ENCODE assay signal across 1 cellular context in genomic region chr1:15847893-15848142, GRCh38.
TF ChIP-seq lines count a peak whose summit lies in the region.

No MANE protein-coding gene starts in this region.

TF ChIP-seq in GM12878, 131 proteins besides CTCF, POLR2A, EP300 and RAD21:
- TF ChIP-seq MTA2 (IDR thresholded peaks at IDR 0.05; ENCODE audit: low read depth) (no peak), TCF7 (IDR thresholded peaks at IDR 0.05; ENCODE audit: borderline replicate concordance) (no peak), YY1 (IDR thresholded peaks at IDR 0.05; ENCODE audit: low read depth, low read length) (peak; percentile 15; the same call in 1 of the 2 replicates), RCOR1 (conservative IDR thresholded peaks at IDR 0.05; ENCODE audit: low read depth, low read length) (no peak), ESRRA (IDR thresholded peaks at IDR 0.05; ENCODE audit: low read length) (no peak), KAT2A (conservative IDR thresholded peaks at IDR 0.05; ENCODE audit: control insufficient read depth, low read depth, low read length) (no peak), SPI1 (IDR thresholded peaks at IDR 0.05; ENCODE audit: borderline replicate concordance, insufficient read depth, low read depth, low read length) (no peak), NFIC (IDR thresholded peaks at IDR 0.05; ENCODE audit: low read depth, low read length) (no peak), BCLAF1 (IDR thresholded peaks at IDR 0.05) (no peak), ZNF384 (IDR thresholded peaks at IDR 0.05; ENCODE audit: borderline replicate concordance, low read depth, low read length) (no peak), ASH2L (IDR thresholded peaks at IDR 0.05; ENCODE audit: borderline replicate concordance, low read depth) (no peak), IKZF1 (conservative IDR thresholded peaks at IDR 0.05) (peak; percentile 2; the same call in 1 of the 2 replicates), DPF2 (IDR thresholded peaks at IDR 0.05) (peak; percentile 65; the same call in 1 of the 2 replicates), ZNF217 (IDR thresholded peaks at IDR 0.05) (no peak), STAT3 (IDR thresholded peaks at IDR 0.05; ENCODE audit: low read depth, low read length) (no peak), PKNOX1 (IDR thresholded peaks at IDR 0.05) (peak; percentile 36), SUZ12 (IDR thresholded peaks at IDR 0.05; ENCODE audit: unreplicated experiment) (no peak), MYB (IDR thresholded peaks at IDR 0.05; ENCODE audit: borderline replicate concordance, low read depth, low read length) (no peak)
- TF ChIP-seq, protein P1, sequence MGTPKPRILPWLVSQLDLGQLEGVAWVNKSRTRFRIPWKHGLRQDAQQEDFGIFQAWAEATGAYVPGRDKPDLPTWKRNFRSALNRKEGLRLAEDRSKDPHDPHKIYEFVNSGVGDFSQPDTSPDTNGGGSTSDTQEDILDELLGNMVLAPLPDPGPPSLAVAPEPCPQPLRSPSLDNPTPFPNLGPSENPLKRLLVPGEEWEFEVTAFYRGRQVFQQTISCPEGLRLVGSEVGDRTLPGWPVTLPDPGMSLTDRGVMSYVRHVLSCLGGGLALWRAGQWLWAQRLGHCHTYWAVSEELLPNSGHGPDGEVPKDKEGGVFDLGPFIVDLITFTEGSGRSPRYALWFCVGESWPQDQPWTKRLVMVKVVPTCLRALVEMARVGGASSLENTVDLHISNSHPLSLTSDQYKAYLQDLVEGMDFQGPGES (IDR thresholded peaks at IDR 0.05), result no peak
- TF ChIP-seq, protein P2, sequence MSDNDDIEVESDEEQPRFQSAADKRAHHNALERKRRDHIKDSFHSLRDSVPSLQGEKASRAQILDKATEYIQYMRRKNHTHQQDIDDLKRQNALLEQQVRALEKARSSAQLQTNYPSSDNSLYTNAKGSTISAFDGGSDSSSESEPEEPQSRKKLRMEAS (IDR thresholded peaks at IDR 0.05; ENCODE audit: low read depth, low read length), result 0 out of 2 replicates have a peak, but pooled peaks have one; percentile 0
- TF ChIP-seq, protein P3, sequence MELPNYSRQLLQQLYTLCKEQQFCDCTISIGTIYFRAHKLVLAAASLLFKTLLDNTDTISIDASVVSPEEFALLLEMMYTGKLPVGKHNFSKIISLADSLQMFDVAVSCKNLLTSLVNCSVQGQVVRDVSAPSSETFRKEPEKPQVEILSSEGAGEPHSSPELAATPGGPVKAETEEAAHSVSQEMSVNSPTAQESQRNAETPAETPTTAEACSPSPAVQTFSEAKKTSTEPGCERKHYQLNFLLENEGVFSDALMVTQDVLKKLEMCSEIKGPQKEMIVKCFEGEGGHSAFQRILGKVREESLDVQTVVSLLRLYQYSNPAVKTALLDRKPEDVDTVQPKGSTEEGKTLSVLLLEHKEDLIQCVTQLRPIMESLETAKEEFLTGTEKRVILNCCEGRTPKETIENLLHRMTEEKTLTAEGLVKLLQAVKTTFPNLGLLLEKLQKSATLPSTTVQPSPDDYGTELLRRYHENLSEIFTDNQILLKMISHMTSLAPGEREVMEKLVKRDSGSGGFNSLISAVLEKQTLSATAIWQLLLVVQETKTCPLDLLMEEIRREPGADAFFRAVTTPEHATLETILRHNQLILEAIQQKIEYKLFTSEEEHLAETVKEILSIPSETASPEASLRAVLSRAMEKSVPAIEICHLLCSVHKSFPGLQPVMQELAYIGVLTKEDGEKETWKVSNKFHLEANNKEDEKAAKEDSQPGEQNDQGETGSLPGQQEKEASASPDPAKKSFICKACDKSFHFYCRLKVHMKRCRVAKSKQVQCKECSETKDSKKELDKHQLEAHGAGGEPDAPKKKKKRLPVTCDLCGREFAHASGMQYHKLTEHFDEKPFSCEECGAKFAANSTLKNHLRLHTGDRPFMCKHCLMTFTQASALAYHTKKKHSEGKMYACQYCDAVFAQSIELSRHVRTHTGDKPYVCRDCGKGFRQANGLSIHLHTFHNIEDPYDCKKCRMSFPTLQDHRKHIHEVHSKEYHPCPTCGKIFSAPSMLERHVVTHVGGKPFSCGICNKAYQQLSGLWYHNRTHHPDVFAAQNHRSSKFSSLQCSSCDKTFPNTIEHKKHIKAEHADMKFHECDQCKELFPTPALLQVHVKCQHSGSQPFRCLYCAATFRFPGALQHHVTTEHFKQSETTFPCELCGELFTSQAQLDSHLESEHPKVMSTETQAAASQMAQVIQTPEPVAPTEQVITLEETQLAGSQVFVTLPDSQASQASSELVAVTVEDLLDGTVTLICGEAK (IDR thresholded peaks at IDR 0.05; ENCODE audit: borderline replicate concordance), result no peak
- TF ChIP-seq, protein P4, sequence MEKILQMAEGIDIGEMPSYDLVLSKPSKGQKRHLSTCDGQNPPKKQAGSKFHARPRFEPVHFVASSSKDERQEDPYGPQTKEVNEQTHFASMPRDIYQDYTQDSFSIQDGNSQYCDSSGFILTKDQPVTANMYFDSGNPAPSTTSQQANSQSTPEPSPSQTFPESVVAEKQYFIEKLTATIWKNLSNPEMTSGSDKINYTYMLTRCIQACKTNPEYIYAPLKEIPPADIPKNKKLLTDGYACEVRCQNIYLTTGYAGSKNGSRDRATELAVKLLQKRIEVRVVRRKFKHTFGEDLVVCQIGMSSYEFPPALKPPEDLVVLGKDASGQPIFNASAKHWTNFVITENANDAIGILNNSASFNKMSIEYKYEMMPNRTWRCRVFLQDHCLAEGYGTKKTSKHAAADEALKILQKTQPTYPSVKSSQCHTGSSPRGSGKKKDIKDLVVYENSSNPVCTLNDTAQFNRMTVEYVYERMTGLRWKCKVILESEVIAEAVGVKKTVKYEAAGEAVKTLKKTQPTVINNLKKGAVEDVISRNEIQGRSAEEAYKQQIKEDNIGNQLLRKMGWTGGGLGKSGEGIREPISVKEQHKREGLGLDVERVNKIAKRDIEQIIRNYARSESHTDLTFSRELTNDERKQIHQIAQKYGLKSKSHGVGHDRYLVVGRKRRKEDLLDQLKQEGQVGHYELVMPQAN (conservative IDR thresholded peaks at IDR 0.05), result no peak; the same call in 1 of the 2 replicates
